ENCODE assay signal across 36 cellular contexts in genomic region chr3:171169866-171170265, GRCh38.
"Had no signal": no experiment of that assay in that cellular context is flagged by ENCODE, and none has a peak within 500 bp of the region (broad histone marks: within the 10 kb centered on the region; RNA-seq: fewer than 3 reads in every experiment).

No MANE protein-coding gene starts in this region.

- DNase-seq: activated CD4-positive, alpha-beta memory T cell treated with anti-CD3 and anti-CD28 coated beads, Interleukin-2, amount 10 ng/mL, durations not matched to agents 7 days and 5 days; activated CD4-positive, alpha-beta T cell treated with anti-CD3 and anti-CD28 coated beads for 1 hour; activated CD4-positive, alpha-beta T cell treated with anti-CD3 and anti-CD28 coated beads for 48 hours; activated CD4-positive, CD25-positive, alpha-beta regulatory T cell; activated effector memory CD4-positive, alpha-beta T cell treated with anti-CD3 and anti-CD28 coated beads, Interleukin-2, amount 50 U/mL, for 16 hours; activated naive CD4-positive, alpha-beta T cell treated with Interleukin-2 at 50 U/mL for 16 hours; activated T-cell treated with anti-CD3 and anti-CD28 coated beads, Interleukin-2, amount 50 U/mL, for 1 hour; activated T-cell treated with anti-CD3 and anti-CD28 coated beads, Interleukin-2, amount 50 U/mL, for 72 hours; anterior cingulate cortex; caudate nucleus; cerebellar nuclear complex; Kasumi-1; KG1; MG63; NCI-H1048; NCI-H1436 treated with DMSO at 0.1 percent for 48 hours; NCI-H187; NCI-H2029 treated with DMSO at 0.1 percent for 48 hours; NCI-H2107; NCI-H226; NCI-H446 treated with DMSO at 0.1 percent for 48 hours; NCI-H526; NCI-H748 treated with DMSO at 0.1 percent for 48 hours; NK-92 treated with Interleukin-12 subunit alpha and Interleukin-12 subunit beta, amount 100 ng/mL, for 24 hours; PC-3; Peyer's patch; RPMI8226; SIG-M5; T-helper 1 cell; T-helper 2 cell; T1000; WERI-Rb-1 had no signal

- H3K4me3 Mint-ChIP-seq: activated CD4-positive, alpha-beta memory T cell treated with anti-CD3 and anti-CD28 coated beads, Interleukin-2, amount 10 ng/mL, durations not matched to agents 7 days and 5 days; activated T-cell treated with anti-CD3 and anti-CD28 coated beads, Interleukin-2, amount 50 U/mL, for 72 hours; activated T-helper 17 cell treated with anti-CD3 and anti-CD28 coated beads, Interleukin-2, amount 50 U/mL, for 72 hours; brain had no signal

- H3K9me3 Mint-ChIP-seq: activated CD4-positive, alpha-beta memory T cell treated with anti-CD3 and anti-CD28 coated beads, Interleukin-2, amount 10 ng/mL, durations not matched to agents 7 days and 5 days; activated T-helper 17 cell treated with anti-CD3 and anti-CD28 coated beads, Interleukin-2, amount 50 U/mL, for 72 hours had no signal

- H3K4me3 ChIP-seq: MG63, Peyer's patch had no signal

- H3K36me3 ChIP-seq: MG63, WERI-Rb-1 had no signal

- H3K27me3 Mint-ChIP-seq: activated CD4-positive, alpha-beta memory T cell treated with anti-CD3 and anti-CD28 coated beads, Interleukin-2, amount 10 ng/mL, durations not matched to agents 7 days and 5 days; activated T-helper 17 cell treated with anti-CD3 and anti-CD28 coated beads, Interleukin-2, amount 50 U/mL, for 72 hours; brain had no signal

- H3K27ac ChIP-seq: WERI-Rb-1 had no signal

- H3K9me3 ChIP-seq: MG63, Peyer's patch had no signal

- H3K27ac Mint-ChIP-seq: activated CD4-positive, alpha-beta memory T cell treated with anti-CD3 and anti-CD28 coated beads, Interleukin-2, amount 10 ng/mL, durations not matched to agents 7 days and 5 days; activated naive CD4-positive, alpha-beta T cell treated with anti-CD3 and anti-CD28 coated beads, Interleukin-2, amount 50 U/mL, for 72 hours; activated T-cell treated with anti-CD3 and anti-CD28 coated beads, Interleukin-2, amount 50 U/mL, for 72 hours; activated T-helper 17 cell treated with anti-CD3 and anti-CD28 coated beads, Interleukin-2, amount 50 U/mL, for 72 hours; brain had no signal

- H3K27me3 ChIP-seq: MG63, Peyer's patch had no signal

- FAIRE-seq: bronchial epithelial cell had no signal
